8 cellular contexts compared by ENCODE assay signal in genomic region chr1:16979475-16980327, GRCh38. TPM values are rescaled to one million over a fixed set of nuclear protein-coding genes. Genes with fewer than 3 reads are reported as not detected.
DNase-seq lines count a peak whose midpoint lies in the region; ATAC-seq, FAIRE-seq and TF ChIP-seq lines count a peak whose summit lies in the region.

No MANE protein-coding gene starts in this region.

- DNase-seq in AG04449 (ENCODE audit: low read depth, low spot score) (no peak), endothelial cell of umbilical vein (ENCODE audit: low read depth, low spot score) (no peak), activated gamma-delta T cell (lab: John Stamatoyannopoulos, UW) (no peak)
- no peak for DNase-seq in activated CD4-positive, alpha-beta T cell treated with anti-CD3 and anti-CD28 coated beads, Interleukin-2, amount 10 ng/mL, durations not matched to agents 24 days and 14 days

- peak overlapping the region; percentile 82 to 92 (median 85) for H3K27ac Mint-ChIP-seq in nephron
- no peak overlapping the region for H3K27ac Mint-ChIP-seq in activated CD4-positive, alpha-beta T cell treated with anti-CD3 and anti-CD28 coated beads, Interleukin-2, amount 10 ng/mL, durations not matched to agents 24 days and 14 days

- H3K27me3 Mint-ChIP-seq in nephron (ENCODE audit: low read depth) = peaks cover 13% of the 10 kb centered on the region
- peaks cover 26% of the 10 kb centered on the region for H3K27me3 Mint-ChIP-seq in activated CD4-positive, alpha-beta T cell treated with anti-CD3 and anti-CD28 coated beads, Interleukin-2, amount 10 ng/mL, durations not matched to agents 24 days and 14 days

- H3K9me3 ChIP-seq in HUES6 (ENCODE audit: control insufficient read depth, insufficient read depth, low read depth, low read length) (no peaks in the 10 kb centered on the region), endothelial cell of umbilical vein (replicated peaks; ENCODE audit: control insufficient read depth, insufficient read depth, low read length) (no peaks in the 10 kb centered on the region)

- peaks cover 16% of the 10 kb centered on the region for H3K36me3 Mint-ChIP-seq in nephron (ENCODE audit: low read depth)
- H3K36me3 Mint-ChIP-seq in activated CD4-positive, alpha-beta T cell treated with anti-CD3 and anti-CD28 coated beads, Interleukin-2, amount 10 ng/mL, durations not matched to agents 24 days and 14 days (ENCODE audit: low read depth) = peaks cover 2% of the 10 kb centered on the region

- intact Hi-C loops in endothelial cell of umbilical vein (cut with micrococcal nuclease) = no loop called here
- intact Hi-C loops in activated CD4-positive, alpha-beta T cell treated with anti-CD3 and anti-CD28 coated beads, Interleukin-2, amount 10 ng/mL, durations not matched to agents 24 days and 14 days (cut with micrococcal nuclease) = no loop called here

- H3K27ac ChIP-seq in HUES6 (ENCODE audit: low read depth, low read length) (0 out of 2 replicates have a peak overlapping the region, but pooled peaks have one; percentile 29), endothelial cell of umbilical vein (ENCODE audit: insufficient read depth, low read depth, low read length) (no peak overlapping the region)

- ATAC-seq in GM18498 (IDR thresholded peaks at IDR 0.05; ENCODE audit: unreplicated experiment) (no peak), HG03520 (IDR thresholded peaks at IDR 0.05; ENCODE audit: unreplicated experiment) (no peak)

- H3K9me3 Mint-ChIP-seq in nephron = no peaks in the 10 kb centered on the region
- no peaks in the 10 kb centered on the region for H3K9me3 Mint-ChIP-seq in activated CD4-positive, alpha-beta T cell treated with anti-CD3 and anti-CD28 coated beads, Interleukin-2, amount 10 ng/mL, durations not matched to agents 24 days and 14 days

- CTCF ChIA-PET in AG04449 (lab: Yijun Ruan, JAX) = interaction anchor here (1.3 to 5.5 kb wide), 4 partner anchors 14 to 29 kb away, joined by 3 to 38 read pairs (median 14); no protein-coding TSS in a partner anchor
- CTCF ChIA-PET in endothelial cell of umbilical vein (lab: Charles Lee) = interaction anchor here (0.8 to 4.5 kb wide), 4 partner anchors 8 to 28 kb away, joined by 3 to 25 read pairs (median 10); no protein-coding TSS in a partner anchor

- no peaks in the 10 kb centered on the region for H3K79me2 ChIP-seq in endothelial cell of umbilical vein (ENCODE audit: control insufficient read depth, insufficient read depth, low read length)

- FAIRE-seq in endothelial cell of umbilical vein (lab: Jason Lieb, UNC) = no peak

- no peaks in the 10 kb centered on the region for H3K9me1 ChIP-seq in endothelial cell of umbilical vein (replicated peaks; ENCODE audit: control insufficient read depth, extremely low read depth, insufficient read depth, low read length)

- H3K4me1 ChIP-seq in HUES6 (ENCODE audit: control insufficient read depth, insufficient read depth, low read length) = peaks cover 29% of the 10 kb centered on the region
- H3K4me1 ChIP-seq in endothelial cell of umbilical vein (ENCODE audit: control insufficient read depth, extremely low read depth, insufficient read depth, low read length) = peaks cover 19% of the 10 kb centered on the region

- TF ChIP-seq CTCF in AG04449 (IDR thresholded peaks at IDR 0.05; ENCODE audit: insufficient read depth, low read length, missing control alignments) (no peak), endothelial cell of umbilical vein (IDR thresholded peaks at IDR 0.05; ENCODE audit: extremely low read depth in 1 of 2, insufficient read depth in 1 of 2, low read depth in 1 of 2, low read length in 2 of 2) (no peak), nephron (IDR thresholded peaks at IDR 0.05; ENCODE audit: unreplicated experiment in 3 of 3) (no peak)

- H3K27me3 ChIP-seq in HUES6 (ENCODE audit: control insufficient read depth, insufficient read depth, low read length) = no peaks in the 10 kb centered on the region
- H3K27me3 ChIP-seq in endothelial cell of umbilical vein (ENCODE audit: control insufficient read depth in 2 of 2, insufficient read depth in 2 of 2, low read length in 2 of 2) = no peaks in the 10 kb centered on the region

- no peak for TF ChIP-seq POLR2A in endothelial cell of umbilical vein (IDR thresholded peaks at IDR 0.05; ENCODE audit: low read depth, low read length)

- H2AFZ ChIP-seq in endothelial cell of umbilical vein (ENCODE audit: low read depth, low read length) = peak overlapping the region; percentile 52

- H3K4me3 ChIP-seq in AG04449 (ENCODE audit: low read depth, low read length) (peak overlapping the region; percentile 76), HUES6 (ENCODE audit: low read depth, low read length) (peak overlapping the region; percentile 87), endothelial cell of umbilical vein (replicated peaks in 1 of 3; ENCODE audit: insufficient read depth in 1 of 3, low read depth in 1 of 3, low read length in 3 of 3) (peak overlapping the region; percentile 33 to 72 (median 52))

- peak overlapping the region; percentile 89 for H3K9ac ChIP-seq in HUES6 (ENCODE audit: low read length)
- H3K9ac ChIP-seq in endothelial cell of umbilical vein (replicated peaks; ENCODE audit: extremely low read depth, insufficient read depth, low read length) = peak overlapping the region; percentile 58

- POLR2A ChIA-PET in AG04449 (lab: Yijun Ruan, JAX) (interaction anchor here (0.6 to 1.9 kb wide), 6 partner anchors 10 to 75 kb away, joined by 4 to 10 read pairs (median 4); no protein-coding TSS in a partner anchor), endothelial cell of umbilical vein (lab: Charles Lee) (interaction anchor here (1.2 kb wide), 1 partner anchor 22 kb away, joined by 8 read pairs; no protein-coding TSS in a partner anchor)

- no peaks in the 10 kb centered on the region for H4K20me1 ChIP-seq in endothelial cell of umbilical vein (replicated peaks; ENCODE audit: control insufficient read depth, extremely low read depth, insufficient read depth, low read length)

- dilution Hi-C loops in endothelial cell of umbilical vein (cut with MboI; ENCODE audit: extremely low pct_ligation_motif_present, low sequenced_read_pairs) = no loop called here

- peaks cover 35% of the 10 kb centered on the region for H3K36me3 ChIP-seq in HUES6 (ENCODE audit: control insufficient read depth, insufficient read depth, low read length)
- peaks cover 0 to 22% of the 10 kb centered on the region in 2 experiments for H3K36me3 ChIP-seq in endothelial cell of umbilical vein (ENCODE audit: control insufficient read depth in 2 of 2, extremely low read depth in 1 of 2, insufficient read depth in 2 of 2, low read length in 2 of 2)

- H3K4me3 Mint-ChIP-seq in nephron = peak overlapping the region; percentile 88 to 93 (median 93)
- no peak overlapping the region for H3K4me3 Mint-ChIP-seq in activated CD4-positive, alpha-beta T cell treated with anti-CD3 and anti-CD28 coated beads, Interleukin-2, amount 10 ng/mL, durations not matched to agents 24 days and 14 days

- H3K4me2 ChIP-seq in endothelial cell of umbilical vein (ENCODE audit: insufficient read depth, low read length) = peak overlapping the region; percentile 34

- H3K4me1 Mint-ChIP-seq in nephron = peaks cover 46% of the 10 kb centered on the region
- H3K4me1 Mint-ChIP-seq in activated CD4-positive, alpha-beta T cell treated with anti-CD3 and anti-CD28 coated beads, Interleukin-2, amount 10 ng/mL, durations not matched to agents 24 days and 14 days = peaks cover 7% of the 10 kb centered on the region

- BruUV-seq in endothelial cell of umbilical vein (replicated peaks; lab: Mats Ljungman, UMichigan) = no TSS peak

TF ChIP-seq in endothelial cell of umbilical vein, 7 proteins besides CTCF, POLR2A, EP300 and RAD21 (continues in another document):
- no peak for TF ChIP-seq GATA2 (IDR thresholded peaks at IDR 0.05; ENCODE audit: insufficient read depth, insufficient read length, low read depth, low read length)
- no peak for TF ChIP-seq JUN (IDR thresholded peaks at IDR 0.05; ENCODE audit: borderline replicate concordance, insufficient read depth, insufficient read length, low read depth)

RNA-seq across cellular contexts. Expression of gene MFAP2, which starts 0.7 kb away (rescaled TPM):
- total RNA-seq in endothelial cell of umbilical vein = 37.9 and 43.0 TPM in 2 replicates
- 138 and 183 TPM in 2 replicates for polyA plus RNA-seq in endothelial cell of umbilical vein
- 107 and 143 TPM in 2 replicates for polyA plus RNA-seq in endothelial cell of umbilical vein (2011; cell fraction: cytosol; rRNA removed)
- 75.2 and 132 TPM in 2 replicates for polyA plus RNA-seq in endothelial cell of umbilical vein (2011; cell fraction: nucleus; rRNA removed)
- polyA plus RNA-seq in endothelial cell of umbilical vein (2012) = 59.3 and 95.7 TPM in 2 replicates
- polyA minus RNA-seq in endothelial cell of umbilical vein = 32.4 and 35.5 TPM in 2 replicates
- not detected for polyA minus RNA-seq in endothelial cell of umbilical vein (2011; cell fraction: cytosol; rRNA and poly(A)+ RNA removed)
- polyA minus RNA-seq in endothelial cell of umbilical vein (2011; cell fraction: nucleus; rRNA and poly(A)+ RNA removed) = 19.6 and 39.9 TPM in 2 replicates
- not detected in 2 replicates for total RNA-seq in activated CD4-positive, alpha-beta T cell treated with anti-CD3 and anti-CD28 coated beads, Interleukin-2, amount 10 ng/mL, durations not matched to agents 24 days and 14 days

RNA-seq across cellular contexts. Expression of gene ATP13A2, which starts 32.0 kb away (rescaled TPM):
- total RNA-seq in endothelial cell of umbilical vein = 44.9 and 52.3 TPM in 2 replicates
- 60.6 and 76.2 TPM in 2 replicates for polyA plus RNA-seq in endothelial cell of umbilical vein
- 37.5 and 49.2 TPM in 2 replicates for polyA plus RNA-seq in endothelial cell of umbilical vein (2011; cell fraction: cytosol; rRNA removed)
- 45.9 and 59.4 TPM in 2 replicates for polyA plus RNA-seq in endothelial cell of umbilical vein (2011; cell fraction: nucleus; rRNA removed)
- polyA plus RNA-seq in endothelial cell of umbilical vein (2012) = 39.3 and 54.0 TPM in 2 replicates
- polyA minus RNA-seq in endothelial cell of umbilical vein = 71.4 and 71.6 TPM in 2 replicates
- 15.1 TPM for polyA minus RNA-seq in endothelial cell of umbilical vein (2011; cell fraction: cytosol; rRNA and poly(A)+ RNA removed)
- 25.1 and 38.6 TPM in 2 replicates for polyA minus RNA-seq in endothelial cell of umbilical vein (2011; cell fraction: nucleus; rRNA and poly(A)+ RNA removed)
- total RNA-seq in activated CD4-positive, alpha-beta T cell treated with anti-CD3 and anti-CD28 coated beads, Interleukin-2, amount 10 ng/mL, durations not matched to agents 24 days and 14 days = 46.9 and 50.2 TPM in 2 replicates

RNA-seq across cellular contexts. Expression of gene CROCC, which starts 58.0 kb away (rescaled TPM):
- 27.0 and 35.5 TPM in 2 replicates for total RNA-seq in endothelial cell of umbilical vein
- 18.2 and 18.3 TPM in 2 replicates for polyA plus RNA-seq in endothelial cell of umbilical vein
- polyA plus RNA-seq in endothelial cell of umbilical vein (2011; cell fraction: cytosol; rRNA removed) = 7.7 and 13.1 TPM in 2 replicates
- 109 and 119 TPM in 2 replicates for polyA plus RNA-seq in endothelial cell of umbilical vein (2011; cell fraction: nucleus; rRNA removed)
- polyA plus RNA-seq in endothelial cell of umbilical vein (2012) = 9.1 and 12.6 TPM in 2 replicates
- polyA minus RNA-seq in endothelial cell of umbilical vein = 17.1 and 22.0 TPM in 2 replicates
- polyA minus RNA-seq in endothelial cell of umbilical vein (2011; cell fraction: cytosol; rRNA and poly(A)+ RNA removed) = 4.6 TPM
- polyA minus RNA-seq in endothelial cell of umbilical vein (2011; cell fraction: nucleus; rRNA and poly(A)+ RNA removed) = 17.1 and 25.7 TPM in 2 replicates
- total RNA-seq in activated CD4-positive, alpha-beta T cell treated with anti-CD3 and anti-CD28 coated beads, Interleukin-2, amount 10 ng/mL, durations not matched to agents 24 days and 14 days = 23.4 and 27.0 TPM in 2 replicates

Comparison
In these comparisons a context has a peak if more than half of its experiments do, and no peak if none do; other contexts are left out.
1. RNA of gene MFAP2, which starts 0.7 kb away (total RNA-seq): 37.9 to 43.0 TPM in endothelial cell of umbilical vein; not detected in activated CD4-positive, alpha-beta T cell treated with anti-CD3 and anti-CD28 coated beads, Interleukin-2, amount 10 ng/mL, durations not matched to agents 24 days and 14 days; every median in the first group is over 10 times any median in the second.
2. Peak in every context shown above with its lines, with median percentiles within 50 percentile points of each other: H3K4me3 ChIP-seq.